In the genomic region with DNA sequence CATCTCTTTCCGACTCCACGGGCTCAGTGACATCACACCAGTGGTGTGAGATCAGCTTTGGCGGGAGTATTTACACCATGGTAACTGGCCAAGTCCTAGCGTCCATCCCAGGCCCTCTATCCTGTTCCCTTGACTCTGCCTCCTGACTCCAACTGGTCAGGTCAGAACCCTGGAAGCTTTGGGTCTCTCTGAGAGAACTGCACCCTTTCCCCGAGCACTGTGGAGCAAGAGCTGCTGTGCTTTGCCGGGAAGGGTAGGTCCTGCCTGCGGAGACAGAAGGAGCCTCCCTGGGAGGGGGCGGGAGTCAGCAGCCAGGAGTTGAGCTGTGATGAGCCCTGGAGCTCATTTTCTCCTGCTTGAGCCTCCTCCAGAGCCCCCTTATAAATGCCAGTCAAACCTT, we compare ENCODE assay signal across 21 cellular contexts.
DNase-seq lines count a peak whose midpoint lies in the region; ATAC-seq and TF ChIP-seq lines count a peak whose summit lies in the region.
"Had no signal": no experiment of that assay in that cellular context is flagged by ENCODE, and none has a peak within 500 bp of the region (broad histone marks: within the 10 kb centered on the region; RNA-seq: fewer than 3 reads in every experiment).

No MANE protein-coding gene starts in this region.

- H3K4me3 ChIP-seq in hepatocyte = no peak overlapping the region

- ATAC-seq in sciatic nerve = no peak
- ATAC-seq in stimulated activated memory B cell treated with anti-CD40 and anti-IgM and Interleukin-4, amounts not matched to agents 10 μg/mL and 1 μg/mL and 100 μg/mL, for 72 hours = no peak

- intact Hi-C loops in sciatic nerve (cut with DNase I) = no loop called here

- DNase-seq in NCI-H82 (lab: John Stamatoyannopoulos, UW) = peak; percentile 62
- DNase-seq in NCI-H82 treated with DMSO at 0.1 percent for 48 hours (lab: John Stamatoyannopoulos, UW; ENCODE audit: unreplicated experiment) = no peak
- no peak for DNase-seq in hepatocyte (ENCODE audit: low spot score)
- DNase-seq in sciatic nerve (ENCODE audit: low spot score) = peak; percentile 40
- DNase-seq in HUDEP-2 (lab: John Stamatoyannopoulos, UW; ENCODE audit: unreplicated experiment in 76 of 76) = no peak
- no peak for DNase-seq in hypothalamus (lab: John Stamatoyannopoulos, UW)
- DNase-seq: 8988T; Calu3; CD8-positive, alpha-beta memory T cell; DMS153; HFFc6; KBM-7; MM.1S; NCI-H1092; NCI-H1436 treated with DMSO at 0.1 percent for 48 hours; NCI-H2029; NCI-H226; NCI-H510A treated with DMSO at 0.1 percent for 48 hours; Right ventricle myocardium superior had no signal

- H3K27ac ChIP-seq in hepatocyte = peak overlapping the region; percentile 83
- H3K27ac ChIP-seq: C4-2B had no signal

- no peaks in the 10 kb centered on the region for H3K36me3 ChIP-seq in hepatocyte (replicated peaks; ENCODE audit: insufficient read depth, low read depth)

- peaks cover 74% of the 10 kb centered on the region for H3K27me3 Mint-ChIP-seq in stimulated activated memory B cell treated with anti-CD40 and anti-IgM and Interleukin-4, amounts not matched to agents 10 μg/mL and 1 μg/mL and 100 μg/mL, for 72 hours
- H3K27me3 Mint-ChIP-seq: CD8-positive, alpha-beta memory T cell had no signal

- no peaks in the 10 kb centered on the region for H4K20me1 ChIP-seq in hepatocyte (ENCODE audit: insufficient read depth, poor library complexity, severe bottlenecking)

- H2AFZ ChIP-seq in hepatocyte = no peak overlapping the region

- no peak overlapping the region for H3K27ac Mint-ChIP-seq in stimulated activated memory B cell treated with anti-CD40 and anti-IgM and Interleukin-4, amounts not matched to agents 10 μg/mL and 1 μg/mL and 100 μg/mL, for 72 hours
- H3K27ac Mint-ChIP-seq: HFFc6 had no signal

- H3K9me3 Mint-ChIP-seq in stimulated activated memory B cell treated with anti-CD40 and anti-IgM and Interleukin-4, amounts not matched to agents 10 μg/mL and 1 μg/mL and 100 μg/mL, for 72 hours = peaks cover 9% of the 10 kb centered on the region

- no peaks in the 10 kb centered on the region for H3K4me1 Mint-ChIP-seq in stimulated activated memory B cell treated with anti-CD40 and anti-IgM and Interleukin-4, amounts not matched to agents 10 μg/mL and 1 μg/mL and 100 μg/mL, for 72 hours
- H3K4me1 Mint-ChIP-seq: CD8-positive, alpha-beta memory T cell had no signal

- no peak for TF ChIP-seq CTCF in hepatocyte (IDR thresholded peaks at IDR 0.05; ENCODE audit: poor library complexity)

- no peak overlapping the region for H3K4me3 Mint-ChIP-seq in stimulated activated memory B cell treated with anti-CD40 and anti-IgM and Interleukin-4, amounts not matched to agents 10 μg/mL and 1 μg/mL and 100 μg/mL, for 72 hours
- H3K4me3 Mint-ChIP-seq: CD8-positive, alpha-beta memory T cell; HFFc6 had no signal

- WGBS in hepatocyte (ENCODE audit: low lambda C conversion rate, missing lambda C conversion rate) = 74% methylated on average over 8 of the region's 8 CpGs

- H3K9me3 ChIP-seq in hepatocyte (ENCODE audit: low read depth) = no peaks in the 10 kb centered on the region

- peaks cover 15% of the 10 kb centered on the region for H3K4me1 ChIP-seq in hepatocyte (ENCODE audit: insufficient read depth)

- no peak overlapping the region for H3K4me2 ChIP-seq in hepatocyte

- H3K79me2 ChIP-seq in hepatocyte = no peaks in the 10 kb centered on the region

- H3K36me3 Mint-ChIP-seq in stimulated activated memory B cell treated with anti-CD40 and anti-IgM and Interleukin-4, amounts not matched to agents 10 μg/mL and 1 μg/mL and 100 μg/mL, for 72 hours = no peaks in the 10 kb centered on the region

- H3K9me2 ChIP-seq in hepatocyte (replicated peaks; ENCODE audit: insufficient read depth) = no peaks in the 10 kb centered on the region

- no peaks in the 10 kb centered on the region for H3K27me3 ChIP-seq in hepatocyte

Comparison
In these comparisons a context has a peak if more than half of its experiments do, and no peak if none do; other contexts are left out.
1. DNase-seq: peak in NCI-H82 (single experiment) and sciatic nerve (single experiment); none in NCI-H82 treated with DMSO at 0.1 percent for 48 hours (single experiment), hepatocyte (single experiment), HUDEP-2 (0 of 76) and hypothalamus (0 of 51).